Comparison of ENCODE assay signal across 17 cellular contexts in genomic region chr4:41181037-41181436, GRCh38.
"Had no signal": no experiment of that assay in that cellular context is flagged by ENCODE, and none has a peak within 500 bp of the region (broad histone marks: within the 10 kb centered on the region; RNA-seq: fewer than 3 reads in every experiment).

No MANE protein-coding gene starts in this region.

- H3K27me3 ChIP-seq: adrenal gland, foreskin keratinocyte, ovary, right lobe of liver, testis had no signal

- H3K36me3 ChIP-seq: adrenal gland, ovary, right lobe of liver had no signal

- H3K4me3 ChIP-seq: adrenal gland, ovary, right lobe of liver, testis had no signal

- H3K27ac ChIP-seq: adrenal gland, foreskin keratinocyte, ovary, right lobe of liver, testis had no signal

- H3K4me1 Mint-ChIP-seq: memory B cell; naive thymus-derived CD4-positive, alpha-beta T cell had no signal

- H3K4me3 Mint-ChIP-seq: activated T-helper 1 cell treated with anti-CD3 and anti-CD28 coated beads, Interleukin-12 subunit alpha, Interleukin-12 subunit beta, Interleukin-2, Interleukin-4 antibody, amounts not matched to agents 30 ng/mL and 10 ng/mL and 1 ng/mL, durations not matched to agents 14 hours and 24 hours and 36 hours; memory B cell; naive thymus-derived CD4-positive, alpha-beta T cell; stimulated activated naive CD8-positive, alpha-beta T cell treated with anti-CD3 and anti-CD28 coated beads, Interleukin-15, Interleukin-2, amounts not matched to agents 100 ng/mL and 50 ng/mL, for 24 hours; type B pancreatic cell had no signal

- DNase-seq: activated CD4-positive, alpha-beta T cell treated with anti-CD3 and anti-CD28 coated beads, Interleukin-2, amount 50 U/mL, for 48 hours; activated gamma-delta T cell treated with Interleukin-2 at 50 U/mL for 16 hours; adrenal gland; foreskin keratinocyte; left ventricle myocardium superior; naive thymus-derived CD4-positive, alpha-beta T cell; ovary; right lobe of liver; small intestine; stimulated activated CD4-positive, alpha-beta T cell treated with anti-CD3 and anti-CD28 coated beads, Interleukin-15, amount 100 ng/mL, for 24 hours; stimulated activated CD4-positive, alpha-beta T cell treated with anti-CD3 and anti-CD28 coated beads, Interleukin-2, amount 100 ng/mL, for 48 hours; testis had no signal

- H3K9me3 ChIP-seq: adrenal gland, ovary, right lobe of liver, testis had no signal

- H3K9me3 Mint-ChIP-seq: activated T-helper 1 cell treated with anti-CD3 and anti-CD28 coated beads, Interleukin-12 subunit alpha, Interleukin-12 subunit beta, Interleukin-2, Interleukin-4 antibody, amounts not matched to agents 30 ng/mL and 10 ng/mL and 1 ng/mL, durations not matched to agents 14 hours and 24 hours and 36 hours had no signal

- H3K36me3 Mint-ChIP-seq: activated naive CD4-positive, alpha-beta T cell treated with anti-CD3 and anti-CD28 coated beads, Interleukin-2, amount 50 U/mL, for 72 hours; memory B cell had no signal

- H3K27ac Mint-ChIP-seq: activated naive CD4-positive, alpha-beta T cell treated with anti-CD3 and anti-CD28 coated beads, Interleukin-2, amount 50 U/mL, for 72 hours; activated T-helper 1 cell treated with anti-CD3 and anti-CD28 coated beads, Interleukin-12 subunit alpha, Interleukin-12 subunit beta, Interleukin-2, Interleukin-4 antibody, amounts not matched to agents 30 ng/mL and 10 ng/mL and 1 ng/mL, durations not matched to agents 14 hours and 24 hours and 36 hours; memory B cell; naive thymus-derived CD4-positive, alpha-beta T cell; stimulated activated naive CD8-positive, alpha-beta T cell treated with anti-CD3 and anti-CD28 coated beads, Interleukin-15, Interleukin-2, amounts not matched to agents 100 ng/mL and 50 ng/mL, for 24 hours; type B pancreatic cell had no signal

- ATAC-seq: activated naive CD4-positive, alpha-beta T cell treated with anti-CD3 and anti-CD28 coated beads, Interleukin-2, amount 50 U/mL, for 72 hours; foreskin keratinocyte; left ventricle myocardium superior; naive thymus-derived CD4-positive, alpha-beta T cell; right lobe of liver had no signal
